22 cellular contexts compared by ENCODE assay signal in genomic region chr5:144068926-144069325, GRCh38.
"Had no signal": no experiment of that assay in that cellular context is flagged by ENCODE, and none has a peak within 500 bp of the region (broad histone marks: within the 10 kb centered on the region; RNA-seq: fewer than 3 reads in every experiment).

No MANE protein-coding gene starts in this region.

- H3K27ac ChIP-seq: cardiac muscle cell, foreskin keratinocyte, left lung, testis, upper lobe of left lung had no signal

- H3K4me3 Mint-ChIP-seq: activated naive CD8-positive, alpha-beta T cell treated with anti-CD3 and anti-CD28 coated beads for 36 hours; activated T-cell treated with anti-CD3 and anti-CD28 coated beads, Interleukin-2, amount 50 U/mL, for 4 hours; natural killer cell treated with Interleukin-12 subunit alpha and Interleukin-12 subunit beta and Interleukin-15 and Interleukin-18, amount 100 ng/mL, for 72 hours; T-helper 1 cell treated with Interleukin-12 subunit alpha and Interleukin-12 subunit beta and Interleukin-4 antibody, amounts not matched to agents 30 μg/mL and 1 μg/mL, for 36 hours had no signal

- H3K4me1 Mint-ChIP-seq: activated naive CD8-positive, alpha-beta T cell treated with anti-CD3 and anti-CD28 coated beads for 36 hours had no signal

- H3K36me3 Mint-ChIP-seq: natural killer cell treated with Interleukin-12 subunit alpha and Interleukin-12 subunit beta and Interleukin-15 and Interleukin-18, amount 100 ng/mL, for 72 hours had no signal

- H3K27ac Mint-ChIP-seq: activated naive CD8-positive, alpha-beta T cell treated with anti-CD3 and anti-CD28 coated beads for 36 hours; activated T-helper 2 cell treated with anti-CD3 and anti-CD28 coated beads, Interferon-gamma antibody, Interleukin-2, Interleukin-4, amounts not matched to agents 10 μg/mL and 5 μg/mL and 100 μg/mL, durations not matched to agents 14 hours and 24 hours and 36 hours; natural killer cell treated with Interleukin-12 subunit alpha and Interleukin-12 subunit beta and Interleukin-15 and Interleukin-18, amount 100 ng/mL, for 72 hours; T-helper 1 cell treated with Interleukin-12 subunit alpha and Interleukin-12 subunit beta and Interleukin-4 antibody, amounts not matched to agents 30 μg/mL and 1 μg/mL, for 36 hours had no signal

- H3K36me3 ChIP-seq: cardiac muscle cell, left lung, upper lobe of left lung had no signal

- H3K27me3 ChIP-seq: cardiac muscle cell, foreskin keratinocyte, left lung, testis, upper lobe of left lung had no signal

- FAIRE-seq: kidney had no signal

- H3K4me3 ChIP-seq: cardiac muscle cell, left lung, testis, upper lobe of left lung had no signal

- H3K4me1 ChIP-seq: left lung, testis, upper lobe of left lung had no signal

- H3K9me3 ChIP-seq: left lung, testis, upper lobe of left lung had no signal

- H3K9me3 Mint-ChIP-seq: activated naive CD8-positive, alpha-beta T cell treated with anti-CD3 and anti-CD28 coated beads for 36 hours; activated T-cell treated with anti-CD3 and anti-CD28 coated beads, Interleukin-2, amount 50 U/mL, for 4 hours; activated T-helper 2 cell treated with anti-CD3 and anti-CD28 coated beads, Interferon-gamma antibody, Interleukin-2, Interleukin-4, amounts not matched to agents 10 μg/mL and 5 μg/mL and 100 μg/mL, durations not matched to agents 14 hours and 24 hours and 36 hours; natural killer cell treated with Interleukin-12 subunit alpha and Interleukin-12 subunit beta and Interleukin-15 and Interleukin-18, amount 100 ng/mL, for 72 hours; T-helper 1 cell treated with Interleukin-12 subunit alpha and Interleukin-12 subunit beta and Interleukin-4 antibody, amounts not matched to agents 30 μg/mL and 1 μg/mL, for 36 hours had no signal

- DNase-seq: activated CD4-positive, alpha-beta T cell treated with anti-CD3 and anti-CD28 coated beads for 4 hours; activated CD4-positive, alpha-beta T cell treated with anti-CD3 and anti-CD28 coated beads, Interleukin-2, amount 50 U/mL, for 48 hours; activated CD4-positive, CD25-positive, alpha-beta regulatory T cell; activated CD8-positive, alpha-beta memory T cell treated with anti-CD3 and anti-CD28 coated beads, Interleukin-2, amount 50 U/mL, for 48 hours; activated naive CD4-positive, alpha-beta T cell treated with Interleukin-2 at 50 U/mL for 16 hours; activated naive CD8-positive, alpha-beta T cell treated with anti-CD3 and anti-CD28 coated beads for 36 hours; activated T-cell treated with anti-CD3 and anti-CD28 coated beads, Interleukin-2, amount 50 U/mL, for 4 hours; amygdala; effector CD4-positive, alpha-beta T cell; foreskin keratinocyte; kidney; left lung; midbrain; stimulated activated CD4-positive, alpha-beta T cell treated with anti-CD3 and anti-CD28 coated beads, Interleukin-2, amount 100 ng/mL, for 48 hours; stimulated activated naive CD4-positive, alpha-beta T cell; testis; upper lobe of left lung had no signal

- ATAC-seq: activated T-cell treated with anti-CD3 and anti-CD28 coated beads, Interleukin-2, amount 50 U/mL, for 4 hours; foreskin keratinocyte; left lung; natural killer cell treated with Interleukin-12 subunit alpha and Interleukin-12 subunit beta and Interleukin-15 and Interleukin-18, amount 100 ng/mL, for 72 hours; sciatic nerve had no signal
